ENCODE assay signal across 15 cellular contexts in genomic region chr2:3404495-3404894, GRCh38. TPM values are rescaled to one million over a fixed set of nuclear protein-coding genes. Genes with fewer than 3 reads are reported as not detected.
A peak's percentile ranks its signal among the peaks of the same experiment; 100 is the strongest.
DNase-seq lines count a peak whose midpoint lies in the region; ATAC-seq and TF ChIP-seq lines count a peak whose summit lies in the region.
"Had no signal": no experiment of that assay in that cellular context is flagged by ENCODE, and none has a peak within 500 bp of the region (broad histone marks: within the 10 kb centered on the region; RNA-seq: fewer than 3 reads in every experiment).

No MANE protein-coding gene starts in this region.

- no peak for TF ChIP-seq POLR2A in heart left ventricle (IDR thresholded peaks at IDR 0.05)

- H3K27ac ChIP-seq in heart left ventricle (peak overlapping the region in 7 of 12 donors; percentile 17 to 61 (median 44)), OCI-LY1 (ENCODE audit: low read depth, low read length, poor library complexity, severe bottlenecking) (peak overlapping the region; percentile 87), OCI-LY7 (ENCODE audit: low read depth, low read length, poor library complexity, severe bottlenecking) (no peak overlapping the region)

- H3K9me3 ChIP-seq in heart left ventricle (no peaks in the 10 kb centered on the region), OCI-LY1 (ENCODE audit: low read length) (no peaks in the 10 kb centered on the region), OCI-LY7 (ENCODE audit: low read length) (no peaks in the 10 kb centered on the region)
- H3K9me3 ChIP-seq: BE2C, Caco-2 had no signal

- H3K4me3 ChIP-seq in heart left ventricle (no peak overlapping the region), OCI-LY1 (ENCODE audit: low read depth, low read length, poor library complexity, severe bottlenecking) (no peak overlapping the region), OCI-LY7 (ENCODE audit: low read depth, low read length, poor library complexity, severe bottlenecking) (no peak overlapping the region)
- H3K4me3 ChIP-seq: GM23338 had no signal

- H3K36me3 ChIP-seq in heart left ventricle (peaks cover 0 to 52% (median 21%) of the 10 kb centered on the region in 9 donors), OCI-LY1 (ENCODE audit: insufficient read depth, low read length) (peaks cover 63% of the 10 kb centered on the region), OCI-LY7 (ENCODE audit: insufficient read depth, low read length) (peaks cover 74% of the 10 kb centered on the region)

- H4K20me1 ChIP-seq in OCI-LY1 (ENCODE audit: insufficient read depth, low read length) (no peaks in the 10 kb centered on the region), OCI-LY7 (ENCODE audit: insufficient read depth, low read length) (no peaks in the 10 kb centered on the region)

- H3K27ac Mint-ChIP-seq in brain (peak overlapping the region in 4 of 5 experiments; percentile 51 to 88 (median 84)), memory B cell (peak overlapping the region; percentile 69)
- H3K27ac Mint-ChIP-seq: CD4-positive, CD25-positive, alpha-beta regulatory T cell; GM23338; HFFc6 had no signal

- CTCF ChIA-PET in OCI-LY7 (lab: Charles Lee; ENCODE audit: unreplicated experiment) = no interaction called here

- 81 to 86% (median 84%) methylated on average over 10 of the region's 10 CpGs for WGBS in heart left ventricle, 4 donors

- H3K27me3 Mint-ChIP-seq in brain (no peaks in the 10 kb centered on the region), memory B cell (no peaks in the 10 kb centered on the region)
- H3K27me3 Mint-ChIP-seq: CD4-positive, CD25-positive, alpha-beta regulatory T cell; CD8-positive, alpha-beta memory T cell had no signal

- H3K79me2 ChIP-seq in OCI-LY1 (ENCODE audit: insufficient read depth, low read length) (no peaks in the 10 kb centered on the region), OCI-LY7 (ENCODE audit: insufficient read depth, low read depth, low read length) (no peaks in the 10 kb centered on the region)

- H3K9me3 Mint-ChIP-seq in brain = peaks cover 0 to 3% (median 0%) of the 10 kb centered on the region in 5 experiments
- no peaks in the 10 kb centered on the region for H3K9me3 Mint-ChIP-seq in memory B cell
- H3K9me3 Mint-ChIP-seq: CD4-positive, CD25-positive, alpha-beta regulatory T cell; CD8-positive, alpha-beta memory T cell; GM23338; HFFc6 had no signal

- no peak for DNase-seq in heart left ventricle
- no peak for DNase-seq in left ventricle myocardium superior
- DNase-seq in memory B cell (ENCODE audit: low spot score in 2 of 2) = no peak
- no peak for DNase-seq in OCI-LY7 (ENCODE audit: low spot score)
- DNase-seq in activated CD4-positive, alpha-beta T cell treated with anti-CD3 and anti-CD28 coated beads for 4 hours = no peak
- DNase-seq: BE2C; Caco-2; CD4-positive, CD25-positive, alpha-beta regulatory T cell; CD8-positive, alpha-beta memory T cell; HFFc6 had no signal

- no peaks in the 10 kb centered on the region for H3F3A ChIP-seq in OCI-LY1 (ENCODE audit: insufficient read depth, low read length)

- TF ChIP-seq CTCF in heart left ventricle (IDR thresholded peaks at IDR 0.05) (no peak), OCI-LY1 (IDR thresholded peaks at IDR 0.05; ENCODE audit: low read length) (no peak), brain (conservative IDR thresholded peaks at IDR 0.05) (no peak), OCI-LY7 (conservative IDR thresholded peaks at IDR 0.05; ENCODE audit: low read length) (no peak)

- intact Hi-C loops in heart left ventricle (cut with DNase I) = no loop called here
- intact Hi-C loops in left ventricle myocardium superior (cut with micrococcal nuclease) = no loop called here
- intact Hi-C loops in OCI-LY7 (cut with micrococcal nuclease; ENCODE audit: unreplicated experiment) = no loop called here

- BruUV-seq in OCI-LY7 (replicated peaks; lab: Mats Ljungman, UMichigan) = no TSS peak

- no peaks in the 10 kb centered on the region for H3K9me2 ChIP-seq in OCI-LY1 (ENCODE audit: low read depth, low read length)
- no peaks in the 10 kb centered on the region for H3K9me2 ChIP-seq in OCI-LY7 (ENCODE audit: insufficient read depth, low read length)

- peaks cover 45% of the 10 kb centered on the region for H3K4me1 Mint-ChIP-seq in brain
- H3K4me1 Mint-ChIP-seq in memory B cell = peaks cover 11% of the 10 kb centered on the region

- H3K4me1 ChIP-seq in heart left ventricle (peaks cover 3 to 47% (median 22%) of the 10 kb centered on the region in 12 donors), OCI-LY1 (ENCODE audit: insufficient read depth, low read length, severe bottlenecking) (peaks cover 19% of the 10 kb centered on the region), OCI-LY7 (ENCODE audit: insufficient read depth, low read length, poor library complexity, severe bottlenecking) (peaks cover 15% of the 10 kb centered on the region)
- H3K4me1 ChIP-seq: Caco-2 had no signal

- no peak overlapping the region for H3K9ac ChIP-seq in OCI-LY1 (ENCODE audit: low read length)

- no peak for ATAC-seq in heart left ventricle
- ATAC-seq in left ventricle myocardium superior = no peak
- ATAC-seq in memory B cell (ENCODE audit: low read depth) = no peak
- no peak for ATAC-seq in HG02763 (IDR thresholded peaks at IDR 0.05; ENCODE audit: unreplicated experiment)
- ATAC-seq: HCT116 had no signal

- H2AFZ ChIP-seq in OCI-LY1 (ENCODE audit: low read length) (no peak overlapping the region), OCI-LY7 (ENCODE audit: low read length) (no peak overlapping the region)
- H2AFZ ChIP-seq: GM23338 had no signal

- no peaks in the 10 kb centered on the region for H3K27me3 ChIP-seq in heart left ventricle
- no peaks in the 10 kb centered on the region for H3K27me3 ChIP-seq in OCI-LY1 (ENCODE audit: insufficient read depth, low read length)
- H3K27me3 ChIP-seq: BE2C had no signal

- POLR2A ChIA-PET in OCI-LY7 (lab: Charles Lee) = interaction anchor here (0.6 to 1.0 kb wide), 2 partner anchors 11 to 868 kb away, joined by 3 to 4 read pairs; no protein-coding TSS in a partner anchor

- H3K4me2 ChIP-seq in OCI-LY1 (ENCODE audit: low read length) (no peak overlapping the region), OCI-LY7 (ENCODE audit: low read length) (no peak overlapping the region)
- H3K4me2 ChIP-seq: GM23338 had no signal

- H3K36me3 Mint-ChIP-seq in brain = peaks cover 61% of the 10 kb centered on the region
- H3K36me3 Mint-ChIP-seq in memory B cell = peaks cover 24% of the 10 kb centered on the region

- H3K4me3 Mint-ChIP-seq in brain (peak overlapping the region in 1 of 5 experiments; percentile 4), memory B cell (no peak overlapping the region)
- H3K4me3 Mint-ChIP-seq: CD8-positive, alpha-beta memory T cell; GM23338; HFFc6 had no signal

RNA-seq across cellular contexts. Expression of gene TRAPPC12, which starts 25.0 kb away (rescaled TPM):
- 100 to 1,000 TPM in 2 of 9 donors, 10 to 100 TPM in 7; 72.3 to 111 (median 88.2) TPM for total RNA-seq in heart left ventricle
- polyA plus RNA-seq in heart left ventricle = 100 to 1,000 TPM in 1 of 2 donors, 10 to 100 TPM in 1; 70.3 to 142 TPM
- 105 TPM for total RNA-seq in left ventricle myocardium superior
- 79.4 TPM for polyA plus RNA-seq in brain (ENCODE audit: insufficient read depth, low read depth, low replicate concordance)
- 67.0 and 91.6 TPM in 2 replicates for total RNA-seq in OCI-LY7 (2014; rRNA removed; shearing (Covaris generic))
- total RNA-seq in OCI-LY7 (2022) = 85.2 and 93.0 TPM in 2 replicates

RNA-seq across cellular contexts. Expression of gene EIPR1, which starts 26.9 kb away (rescaled TPM):
- 10 to 100 TPM in 8 of 9 donors, 1 to 10 TPM in 1; 8.4 to 20.6 (median 13.3) TPM for total RNA-seq in heart left ventricle
- polyA plus RNA-seq in heart left ventricle = 10 to 100 TPM in 1 of 2 donors, 1 to 10 TPM in 1; 7.9 to 26.1 TPM
- total RNA-seq in left ventricle myocardium superior = 9.6 TPM
- polyA plus RNA-seq in brain (ENCODE audit: insufficient read depth, low read depth, low replicate concordance) = 47.6 TPM
- 60.5 and 63.2 TPM in 2 replicates for total RNA-seq in OCI-LY7 (2014; rRNA removed; shearing (Covaris generic))
- total RNA-seq in OCI-LY7 (2022) = 51.5 and 61.7 TPM in 2 replicates
